In the genomic region with DNA sequence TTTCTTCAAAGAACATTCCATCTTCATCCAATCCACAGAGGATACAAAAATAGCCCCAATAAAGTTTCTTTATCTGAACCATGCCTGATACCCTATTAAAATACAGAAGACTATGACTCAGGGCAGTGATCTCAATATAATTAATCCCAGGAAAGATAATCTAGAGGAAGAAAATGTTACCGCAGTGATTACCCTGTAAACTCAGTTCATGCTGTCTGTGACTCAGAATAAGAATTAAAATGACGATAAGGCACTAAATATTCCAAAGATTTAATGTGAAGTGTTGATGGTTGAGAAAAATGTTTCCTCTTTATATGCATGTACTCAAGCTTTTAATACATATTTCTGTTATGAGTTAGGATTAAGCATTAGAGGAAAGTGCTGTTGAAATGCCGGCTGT, we compare ENCODE assay signal across 21 cellular contexts.
DNase-seq lines count a peak whose midpoint lies in the region; ATAC-seq, FAIRE-seq and TF ChIP-seq lines count a peak whose summit lies in the region.
"Had no signal": no experiment of that assay in that cellular context is flagged by ENCODE, and none has a peak within 500 bp of the region (broad histone marks: within the 10 kb centered on the region; RNA-seq: fewer than 3 reads in every experiment).

No MANE protein-coding gene starts in this region.

- no peaks in the 10 kb centered on the region for H4K20me1 ChIP-seq in astrocyte (ENCODE audit: insufficient read depth, low read length)
- no peaks in the 10 kb centered on the region for H4K20me1 ChIP-seq in HepG2 (ENCODE audit: insufficient read depth, low read length)

- peak; percentile 95 for FAIRE-seq in astrocyte (lab: Jason Lieb, UNC)
- FAIRE-seq in HepG2 (lab: Jason Lieb, UNC): no peak

- DNase-seq in AG04449 (ENCODE audit: low read depth, low spot score) (peak; percentile 63), astrocyte (ENCODE audit: low read depth) (peak; percentile 86), mesenchymal stem cell (peak; percentile 7), endodermal cell (no peak), HepG2 (ENCODE audit: low spot score) (no peak)
- no peak for DNase-seq in stimulated activated CD4-positive, alpha-beta T cell treated with anti-CD3 and anti-CD28 coated beads, Interleukin-1b, Interleukin-23, amount 100 ng/mL, for 48 hours
- DNase-seq: activated CD4-positive, CD25-positive, alpha-beta regulatory T cell; activated naive CD8-positive, alpha-beta T cell treated with anti-CD3 and anti-CD28 coated beads for 36 hours; central memory CD4-positive, alpha-beta T cell; COR-L47; effector memory CD4-positive, alpha-beta T cell; hippocampal formation; kidney; NCI-H2171; SJCRH30; stimulated activated naive B cell treated with anti-CD40 and anti-IgM and Interleukin-4, amounts not matched to agents 10 μg/mL and 1 μg/mL and 100 μg/mL, for 72 hours; tibial artery had no signal

- H3K79me2 ChIP-seq in astrocyte (ENCODE audit: insufficient read depth, low read length) (no peaks in the 10 kb centered on the region), HepG2 (ENCODE audit: insufficient read depth, low read length) (no peaks in the 10 kb centered on the region)

- intact Hi-C loops in HepG2 (cut with micrococcal nuclease; ENCODE audit: unreplicated experiment): no loop called here

- no peak overlapping the region for H2BK12ac ChIP-seq in mesenchymal stem cell (ENCODE audit: low read length in 2 of 2)

- H3K9ac ChIP-seq in astrocyte (ENCODE audit: low read length): no peak overlapping the region
- H3K9ac ChIP-seq in mesenchymal stem cell (ENCODE audit: low read length): peak overlapping the region; percentile 69
- H3K9ac ChIP-seq in endodermal cell (ENCODE audit: extremely low read depth, low read length, poor library complexity, severe bottlenecking): no peak overlapping the region
- H3K9ac ChIP-seq in HepG2 (ENCODE audit: insufficient read depth, low read depth, low read length): no peak overlapping the region

- in situ Hi-C loops in HepG2 (cut with HindIII; ENCODE audit: extremely low pct_ligation_motif_present, low pct_unique_long_range_greater_than_20kb): no loop called here

- H4K8ac ChIP-seq in mesenchymal stem cell (ENCODE audit: low read length): no peak overlapping the region

- H3K18ac ChIP-seq in mesenchymal stem cell (ENCODE audit: low read depth in 1 of 2, low read length in 2 of 2): no peak overlapping the region

- no peak overlapping the region for H3K4ac ChIP-seq in mesenchymal stem cell (ENCODE audit: low read depth in 1 of 2, low read length in 2 of 2)

- H3K4me3 Mint-ChIP-seq in astrocyte (ENCODE audit: unreplicated experiment): no peak overlapping the region
- no peak overlapping the region for H3K4me3 Mint-ChIP-seq in endodermal cell
- H3K4me3 Mint-ChIP-seq: activated naive CD8-positive, alpha-beta T cell treated with anti-CD3 and anti-CD28 coated beads for 36 hours; memory B cell; stimulated activated naive B cell treated with anti-CD40 and anti-IgM and Interleukin-4, amounts not matched to agents 10 μg/mL and 1 μg/mL and 100 μg/mL, for 72 hours had no signal

- H3K9me3 ChIP-seq in HEK293 (ENCODE audit: control insufficient read depth, insufficient read depth, low read depth, low read length) (no peaks in the 10 kb centered on the region), astrocyte (ENCODE audit: insufficient read depth, low read depth, low read length) (no peaks in the 10 kb centered on the region), mesenchymal stem cell (ENCODE audit: control insufficient read depth, low read length) (no peaks in the 10 kb centered on the region), endodermal cell (ENCODE audit: control insufficient read depth, low read length) (no peaks in the 10 kb centered on the region), HepG2 (ENCODE audit: low read length) (no peaks in the 10 kb centered on the region)
- H3K9me3 ChIP-seq: HAP-1, SJCRH30, tibial artery had no signal

- no peak overlapping the region for H3K4me3 ChIP-seq in AG04449 (ENCODE audit: low read depth, low read length)
- no peak overlapping the region for H3K4me3 ChIP-seq in HEK293 (ENCODE audit: low read depth, low read length)
- no peak overlapping the region for H3K4me3 ChIP-seq in astrocyte (ENCODE audit: insufficient read depth, low read depth, low read length)
- H3K4me3 ChIP-seq in mesenchymal stem cell (ENCODE audit: insufficient read depth in 1 of 2, low read depth in 1 of 2, low read length in 2 of 2): no peak overlapping the region
- no peak overlapping the region for H3K4me3 ChIP-seq in endodermal cell (ENCODE audit: low read length)
- H3K4me3 ChIP-seq in HepG2 (replicated peaks in 1 of 3; ENCODE audit: insufficient read depth in 1 of 3, low read depth in 2 of 3, low read length in 3 of 3): no peak overlapping the region
- H3K4me3 ChIP-seq: HAP-1, SJCRH30, tibial artery had no signal

- H4K91ac ChIP-seq in mesenchymal stem cell (ENCODE audit: low read length): no peak overlapping the region

- BruUV-seq in HepG2 (replicated peaks; lab: Mats Ljungman, UMichigan): no TSS peak

- no peaks in the 10 kb centered on the region for H3K27me3 ChIP-seq in astrocyte (ENCODE audit: insufficient read depth, low read length)
- H3K27me3 ChIP-seq in mesenchymal stem cell (ENCODE audit: control insufficient read depth in 1 of 2, insufficient read depth in 1 of 2, low read length in 2 of 2): no peaks in the 10 kb centered on the region
- H3K27me3 ChIP-seq in endodermal cell (ENCODE audit: control insufficient read depth, insufficient read depth, low read length, poor library complexity, severe bottlenecking): no peaks in the 10 kb centered on the region
- H3K27me3 ChIP-seq in HepG2 (ENCODE audit: control insufficient read depth in 1 of 2, insufficient read depth in 2 of 2, low read length in 2 of 2): no peaks in the 10 kb centered on the region
- H3K27me3 ChIP-seq: SJCRH30, tibial artery had no signal

- H3K14ac ChIP-seq in mesenchymal stem cell (ENCODE audit: low read length in 2 of 2): no peak overlapping the region

- no peak overlapping the region for H2AK5ac ChIP-seq in mesenchymal stem cell (ENCODE audit: low read length, severe bottlenecking)

- no peak overlapping the region for H2BK5ac ChIP-seq in mesenchymal stem cell (ENCODE audit: low read depth, low read length, poor library complexity, severe bottlenecking)

- WGBS in mesenchymal stem cell: 100% methylated on average over 1 of the region's 3 CpGs
- 100% methylated on average over 1 to 2 of the region's 3 CpGs for WGBS in endodermal cell (ENCODE audit: insufficient coverage in 1 of 2, insufficient read length in 1 of 2), 2 experiments
- WGBS in HepG2 (ENCODE audit: low lambda C conversion rate): 18% methylated on average over 3 of the region's 3 CpGs

- no peak overlapping the region for H2BK120ac ChIP-seq in mesenchymal stem cell (ENCODE audit: low read depth, low read length)

- TF ChIP-seq RAD21 in HepG2 (CRISPR knock-in tag; IDR thresholded peaks at IDR 0.05): no peak

- CTCF ChIA-PET in AG04449 (lab: Yijun Ruan, JAX) (no interaction called here), HEK293 (lab: Yijun Ruan, JAX) (no interaction called here), HepG2 (lab: Yijun Ruan, JAX; ENCODE audit: low intra/inter-chr PET ratio, low total read pairs) (no interaction called here)

- H2AFZ ChIP-seq in astrocyte (ENCODE audit: low read depth, low read length) (no peak overlapping the region), mesenchymal stem cell (ENCODE audit: low read depth, low read length) (no peak overlapping the region), HepG2 (ENCODE audit: low read length) (no peak overlapping the region)

- H3K4me2 ChIP-seq in astrocyte (ENCODE audit: low read length) (no peak overlapping the region), mesenchymal stem cell (ENCODE audit: low read length, poor library complexity, severe bottlenecking) (no peak overlapping the region), HepG2 (ENCODE audit: low read depth, low read length) (no peak overlapping the region)

- ATAC-seq in GM19395 (IDR thresholded peaks at IDR 0.05; ENCODE audit: unreplicated experiment) (no peak), HepG2 (no peak)
- ATAC-seq: stimulated activated naive B cell treated with anti-CD40 and anti-IgM and Interleukin-4, amounts not matched to agents 10 μg/mL and 1 μg/mL and 100 μg/mL, for 72 hours had no signal

- H3K36me3 Mint-ChIP-seq in astrocyte (ENCODE audit: low read depth, unreplicated experiment): no peaks in the 10 kb centered on the region
- no peaks in the 10 kb centered on the region for H3K36me3 Mint-ChIP-seq in endodermal cell (ENCODE audit: low read depth)
- H3K36me3 Mint-ChIP-seq: activated naive CD8-positive, alpha-beta T cell treated with anti-CD3 and anti-CD28 coated beads for 36 hours had no signal

- TF ChIP-seq POLR2A in HepG2 (IDR thresholded peaks at IDR 0.05; ENCODE audit: insufficient read depth in 1 of 2, low read depth in 2 of 2, low read length in 2 of 2): no peak

- H2BK15ac ChIP-seq in mesenchymal stem cell (ENCODE audit: low read depth, poor library complexity, severe bottlenecking): no peak overlapping the region

- POLR2A ChIA-PET in AG04449 (lab: Yijun Ruan, JAX): no interaction called here
- POLR2A ChIA-PET in HEK293 (lab: Yijun Ruan, JAX): no interaction called here
- POLR2A ChIA-PET in HepG2 (lab: Yijun Ruan, JAX): no interaction called here

- H3K4me1 ChIP-seq in HEK293 (ENCODE audit: control insufficient read depth, insufficient read depth, low read length) (peaks cover 4% of the 10 kb centered on the region; the same call in 1 of the 2 replicates), astrocyte (ENCODE audit: insufficient read depth, low read length) (peaks cover 15% of the 10 kb centered on the region), mesenchymal stem cell (ENCODE audit: control insufficient read depth, insufficient read depth, low read depth, low read length) (peaks cover 4% of the 10 kb centered on the region), endodermal cell (ENCODE audit: control insufficient read depth, insufficient read depth, low read length) (no peaks in the 10 kb centered on the region), HepG2 (ENCODE audit: insufficient read depth, low read length) (no peaks in the 10 kb centered on the region)
- H3K4me1 ChIP-seq: HAP-1, SJCRH30 had no signal

- H3K9me3 Mint-ChIP-seq in astrocyte (ENCODE audit: unreplicated experiment) (no peaks in the 10 kb centered on the region), endodermal cell (no peaks in the 10 kb centered on the region)
- H3K9me3 Mint-ChIP-seq: activated naive CD8-positive, alpha-beta T cell treated with anti-CD3 and anti-CD28 coated beads for 36 hours had no signal

- H3K27ac Mint-ChIP-seq in astrocyte (ENCODE audit: unreplicated experiment): no peak overlapping the region
- no peak overlapping the region for H3K27ac Mint-ChIP-seq in endodermal cell
- H3K27ac Mint-ChIP-seq: activated naive CD8-positive, alpha-beta T cell treated with anti-CD3 and anti-CD28 coated beads for 36 hours; memory B cell; stimulated activated naive B cell treated with anti-CD40 and anti-IgM and Interleukin-4, amounts not matched to agents 10 μg/mL and 1 μg/mL and 100 μg/mL, for 72 hours had no signal

- H3K4me1 Mint-ChIP-seq in astrocyte (ENCODE audit: low read depth, unreplicated experiment): peaks cover 32% of the 10 kb centered on the region
- H3K4me1 Mint-ChIP-seq in endodermal cell: no peaks in the 10 kb centered on the region
- H3K4me1 Mint-ChIP-seq: activated naive CD8-positive, alpha-beta T cell treated with anti-CD3 and anti-CD28 coated beads for 36 hours had no signal

- H3K36me3 ChIP-seq in HEK293 (ENCODE audit: control insufficient read depth in 2 of 2, insufficient read depth in 1 of 2, low read length in 2 of 2) (no peaks in the 10 kb centered on the region), astrocyte (ENCODE audit: insufficient read depth, low read length) (no peaks in the 10 kb centered on the region), mesenchymal stem cell (ENCODE audit: control insufficient read depth in 1 of 2, insufficient read depth in 2 of 2, low read depth in 1 of 2, low read length in 2 of 2) (no peaks in the 10 kb centered on the region), endodermal cell (ENCODE audit: control insufficient read depth, insufficient read depth, low read length) (no peaks in the 10 kb centered on the region), HepG2 (replicated peaks in 1 of 2; ENCODE audit: control insufficient read depth in 1 of 2, insufficient read depth in 2 of 2, low read length in 2 of 2) (no peaks in the 10 kb centered on the region)
- H3K36me3 ChIP-seq: HAP-1, SJCRH30, tibial artery had no signal

- TF ChIP-seq EP300 in HepG2 (IDR thresholded peaks at IDR 0.05; ENCODE audit: low read depth in 2 of 2, low read length in 2 of 2): no peak
- no peak for TF ChIP-seq EP300 in HepG2 (CRISPR knock-in tag; IDR thresholded peaks at IDR 0.05; ENCODE audit: borderline replicate concordance)

- no peaks in the 10 kb centered on the region for H3K79me1 ChIP-seq in mesenchymal stem cell (replicated peaks; ENCODE audit: low read length, poor library complexity, severe bottlenecking)

- TF ChIP-seq CTCF in AG04449 (IDR thresholded peaks at IDR 0.05; ENCODE audit: insufficient read depth, low read length, missing control alignments) (no peak), HEK293 (tag by site-specific recombination; IDR thresholded peaks at IDR 0.05) (no peak), astrocyte (IDR thresholded peaks at IDR 0.05; ENCODE audit: insufficient read depth, low read depth, low read length) (no peak), endodermal cell (conservative IDR thresholded peaks at IDR 0.05) (no peak), HepG2 (CRISPR knock-in tag; IDR thresholded peaks at IDR 0.05) (no peak)

- H3K27me3 Mint-ChIP-seq in astrocyte (ENCODE audit: low read depth, unreplicated experiment) (no peaks in the 10 kb centered on the region), endodermal cell (ENCODE audit: insufficient read depth) (no peaks in the 10 kb centered on the region)
- H3K27me3 Mint-ChIP-seq: memory B cell; stimulated activated naive B cell treated with anti-CD40 and anti-IgM and Interleukin-4, amounts not matched to agents 10 μg/mL and 1 μg/mL and 100 μg/mL, for 72 hours had no signal

- H3K27ac ChIP-seq in HEK293 (ENCODE audit: extremely low read depth, low read depth, low read length): no peak overlapping the region
- H3K27ac ChIP-seq in astrocyte (ENCODE audit: low read depth, low read length): peak overlapping the region; percentile 16
- H3K27ac ChIP-seq in mesenchymal stem cell (ENCODE audit: low read length, poor library complexity, severe bottlenecking): no peak overlapping the region
- H3K27ac ChIP-seq in endodermal cell (ENCODE audit: low read depth, low read length): no peak overlapping the region
- H3K27ac ChIP-seq in HepG2 (ENCODE audit: extremely low read length, insufficient read depth, low read length): no peak overlapping the region
- H3K27ac ChIP-seq: SJCRH30, tibial artery had no signal

- H3K23ac ChIP-seq in mesenchymal stem cell (ENCODE audit: low read length in 2 of 2): no peak overlapping the region

Comparison
In these comparisons a context has a peak if more than half of its experiments do, and no peak if none do; other contexts are left out.
1. DNase-seq: peak in AG04449 (single experiment), astrocyte (single experiment) and mesenchymal stem cell (single experiment); none in endodermal cell (single experiment), stimulated activated CD4-positive, alpha-beta T cell treated with anti-CD3 and anti-CD28 coated beads, Interleukin-1b, Interleukin-23, amount 100 ng/mL, for 48 hours (single experiment) and HepG2 (single experiment).